Comparison of ENCODE assay signal across 22 cellular contexts in genomic region chr3:115800489-115801080, GRCh38.
DNase-seq lines count a peak whose midpoint lies in the region; ATAC-seq and TF ChIP-seq lines count a peak whose summit lies in the region.
"Had no signal": no experiment of that assay in that cellular context is flagged by ENCODE, and none has a peak within 500 bp of the region (broad histone marks: within the 10 kb centered on the region; RNA-seq: fewer than 3 reads in every experiment).

No MANE protein-coding gene starts in this region.

- H3K27ac Mint-ChIP-seq in naive thymus-derived CD8-positive, alpha-beta T cell, result no peak overlapping the region
- H3K27ac Mint-ChIP-seq: activated T-cell treated with anti-CD3 and anti-CD28 coated beads, Interleukin-2, amount 50 U/mL, for 72 hours; H9; naive B cell; stimulated activated memory B cell treated with anti-CD40 and anti-IgM and Interleukin-4, amounts not matched to agents 10 μg/mL and 1 μg/mL and 100 μg/mL, for 72 hours had no signal

- H3K36me3 ChIP-seq in osteoblast (ENCODE audit: insufficient read depth, low read length), result no peaks in the 10 kb centered on the region
- H3K36me3 ChIP-seq: uterus had no signal

- no peaks in the 10 kb centered on the region for H3K79me2 ChIP-seq in osteoblast (ENCODE audit: insufficient read depth, low read length)

- DNase-seq in GM03348 (ENCODE audit: low spot score) (peak; percentile 37), RKO (ENCODE audit: low spot score) (peak; percentile 22), dedifferentiated amniotic fluid mesenchymal stem cell (ENCODE audit: extremely low spot score) (peak; percentile 30), osteoblast (ENCODE audit: insufficient read length, low spot score, missing footprints) (peak; percentile 88), middle frontal gyrus (ENCODE audit: extremely low spot score, low spot score) (no peak), epidermal melanocyte (ENCODE audit: insufficient read length, low spot score) (no peak), NCI-H1092 treated with DMSO at 0.1 percent for 48 hours (lab: John Stamatoyannopoulos, UW) (no peak)
- no peak for DNase-seq in naive thymus-derived CD8-positive, alpha-beta T cell
- DNase-seq: activated CD4-positive, alpha-beta T cell treated with anti-CD3 and anti-CD28 coated beads for 48 hours; activated T-cell treated with anti-CD3 and anti-CD28 coated beads, Interleukin-2, amount 50 U/mL, for 72 hours; anterior cingulate cortex; effector CD8-positive, alpha-beta T cell; H9; head of caudate nucleus; naive B cell; NCI-H1092; NCI-H345; right cardiac atrium; stimulated activated CD4-positive, alpha-beta T cell treated with anti-CD3 and anti-CD28 coated beads, Interleukin-4, amount 100 ng/mL, for 24 hours; uterus had no signal

- peaks cover 0 to 4% (median 0%) of the 10 kb centered on the region in 4 donors for H3K4me1 Mint-ChIP-seq in naive thymus-derived CD8-positive, alpha-beta T cell
- H3K4me1 Mint-ChIP-seq: naive B cell; stimulated activated memory B cell treated with anti-CD40 and anti-IgM and Interleukin-4, amounts not matched to agents 10 μg/mL and 1 μg/mL and 100 μg/mL, for 72 hours had no signal

- TF ChIP-seq CTCF in osteoblast (IDR thresholded peaks at IDR 0.05; ENCODE audit: extremely low read depth, low read depth, low read length), result no peak

- peaks cover 0 to 3% (median 0%) of the 10 kb centered on the region in 3 donors for H3K36me3 Mint-ChIP-seq in naive thymus-derived CD8-positive, alpha-beta T cell
- H3K36me3 Mint-ChIP-seq: naive B cell; stimulated activated memory B cell treated with anti-CD40 and anti-IgM and Interleukin-4, amounts not matched to agents 10 μg/mL and 1 μg/mL and 100 μg/mL, for 72 hours had no signal

- H3K9me3 Mint-ChIP-seq in naive thymus-derived CD8-positive, alpha-beta T cell, result no peaks in the 10 kb centered on the region
- H3K9me3 Mint-ChIP-seq: activated T-cell treated with anti-CD3 and anti-CD28 coated beads, Interleukin-2, amount 50 U/mL, for 72 hours; naive B cell; stimulated activated memory B cell treated with anti-CD40 and anti-IgM and Interleukin-4, amounts not matched to agents 10 μg/mL and 1 μg/mL and 100 μg/mL, for 72 hours had no signal

- no peaks in the 10 kb centered on the region for H3K27me3 ChIP-seq in osteoblast (ENCODE audit: insufficient read depth, low read length)
- H3K27me3 ChIP-seq: uterus had no signal

- no peaks in the 10 kb centered on the region for H4K20me1 ChIP-seq in osteoblast (ENCODE audit: insufficient read depth, low read length)

- H3K27me3 Mint-ChIP-seq in naive thymus-derived CD8-positive, alpha-beta T cell, result peaks cover 7 to 52% (median 22%) of the 10 kb centered on the region in 5 donors

- H3K4me3 ChIP-seq in osteoblast (ENCODE audit: insufficient read depth, low read length), result no peak overlapping the region
- H3K4me3 ChIP-seq: uterus had no signal

- H3K4me2 ChIP-seq in osteoblast (ENCODE audit: insufficient read depth, low read length), result peak overlapping the region; percentile 4

- no peak for ATAC-seq in naive thymus-derived CD8-positive, alpha-beta T cell
- ATAC-seq: activated T-cell treated with anti-CD3 and anti-CD28 coated beads, Interleukin-2, amount 50 U/mL, for 72 hours; right cardiac atrium; stimulated activated memory B cell treated with anti-CD40 and anti-IgM and Interleukin-4, amounts not matched to agents 10 μg/mL and 1 μg/mL and 100 μg/mL, for 72 hours had no signal

- no peak overlapping the region for H2AFZ ChIP-seq in osteoblast (ENCODE audit: low read length)

- H3K4me3 Mint-ChIP-seq in naive thymus-derived CD8-positive, alpha-beta T cell, result no peak overlapping the region
- H3K4me3 Mint-ChIP-seq: activated T-cell treated with anti-CD3 and anti-CD28 coated beads, Interleukin-2, amount 50 U/mL, for 72 hours; H9; naive B cell; stimulated activated memory B cell treated with anti-CD40 and anti-IgM and Interleukin-4, amounts not matched to agents 10 μg/mL and 1 μg/mL and 100 μg/mL, for 72 hours had no signal

- peaks cover 28% of the 10 kb centered on the region for H3K4me1 ChIP-seq in osteoblast (ENCODE audit: insufficient read depth, low read length)
- H3K4me1 ChIP-seq: uterus had no signal

- H3K9me3 ChIP-seq in osteoblast (ENCODE audit: low read depth, low read length), result no peaks in the 10 kb centered on the region
- H3K9me3 ChIP-seq: uterus had no signal

- POLR2A ChIA-PET in naive thymus-derived CD8-positive, alpha-beta T cell (lab: Charles Lee), result no interaction called here

- H3K27ac ChIP-seq in osteoblast (ENCODE audit: low read depth, low read length), result peak overlapping the region; percentile 63
- H3K27ac ChIP-seq: C4-2B, uterus had no signal

Comparison
In these comparisons a context has a peak if more than half of its experiments do, and no peak if none do; other contexts are left out.
1. DNase-seq: peak in GM03348 (single experiment), RKO (single experiment), dedifferentiated amniotic fluid mesenchymal stem cell (single experiment) and osteoblast (single experiment); none in middle frontal gyrus (single experiment), epidermal melanocyte (single experiment), NCI-H1092 treated with DMSO at 0.1 percent for 48 hours (single experiment) and naive thymus-derived CD8-positive, alpha-beta T cell (0 of 10).